In genomic region chr1:22786101-22786500, GRCh38 we compare ENCODE assay signal across 7 cellular contexts.
"Had no signal": no experiment of that assay in that cellular context is flagged by ENCODE, and none has a peak within 500 bp of the region (broad histone marks: within the 10 kb centered on the region; RNA-seq: fewer than 3 reads in every experiment).

No MANE protein-coding gene starts in this region.

- H3K4me1 Mint-ChIP-seq: IgD-negative memory B cell had no signal

- H3K36me3 Mint-ChIP-seq: IgD-negative memory B cell had no signal

- ATAC-seq: HepG2 had no signal

- DNase-seq: H9, HCEC 1CT, HFFc6, KBM-7 had no signal

- H3K9me3 Mint-ChIP-seq: GM23338, H9, HFFc6, IgD-negative memory B cell had no signal

- H3K27me3 Mint-ChIP-seq: IgD-negative memory B cell had no signal

- H3K4me3 Mint-ChIP-seq: GM23338, H9, HFFc6, IgD-negative memory B cell had no signal

- H3K27ac Mint-ChIP-seq: GM23338, H9, HFFc6, IgD-negative memory B cell had no signal
